Comparison of ENCODE assay signal across 1 cellular context in genomic region chr4:4693258-4693657, GRCh38.
TF ChIP-seq lines count a peak whose summit lies in the region.

No MANE protein-coding gene starts in this region.

TF ChIP-seq in HepG2, 621 proteins besides CTCF, POLR2A, EP300 and RAD21 (continued from another document and continues in another):
- TF ChIP-seq, protein P1, sequence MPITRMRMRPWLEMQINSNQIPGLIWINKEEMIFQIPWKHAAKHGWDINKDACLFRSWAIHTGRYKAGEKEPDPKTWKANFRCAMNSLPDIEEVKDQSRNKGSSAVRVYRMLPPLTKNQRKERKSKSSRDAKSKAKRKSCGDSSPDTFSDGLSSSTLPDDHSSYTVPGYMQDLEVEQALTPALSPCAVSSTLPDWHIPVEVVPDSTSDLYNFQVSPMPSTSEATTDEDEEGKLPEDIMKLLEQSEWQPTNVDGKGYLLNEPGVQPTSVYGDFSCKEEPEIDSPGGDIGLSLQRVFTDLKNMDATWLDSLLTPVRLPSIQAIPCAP (CRISPR knock-in tag; IDR thresholded peaks at IDR 0.05; ENCODE audit: low read depth) = no peak
- no peak for TF ChIP-seq TOPORS (CRISPR knock-in tag; IDR thresholded peaks at IDR 0.05)
- no peak for TF ChIP-seq ZNF264 (CRISPR knock-in tag; IDR thresholded peaks at IDR 0.05)
- no peak for TF ChIP-seq ZNF557 (CRISPR knock-in tag; IDR thresholded peaks at IDR 0.05)
- TF ChIP-seq FUBP1 (CRISPR knock-in tag; IDR thresholded peaks at IDR 0.05; ENCODE audit: borderline replicate concordance) = no peak
- TF ChIP-seq RFX3 (CRISPR knock-in tag; IDR thresholded peaks at IDR 0.05) = no peak
- no peak for TF ChIP-seq RBAK (CRISPR knock-in tag; IDR thresholded peaks at IDR 0.05)
- TF ChIP-seq ZNF101 (CRISPR knock-in tag; IDR thresholded peaks at IDR 0.05; ENCODE audit: borderline replicate concordance, low read depth) = no peak
- TF ChIP-seq SNAI1 (CRISPR knock-in tag; IDR thresholded peaks at IDR 0.05; ENCODE audit: borderline replicate concordance) = no peak
- no peak for TF ChIP-seq MED8 (CRISPR knock-in tag; IDR thresholded peaks at IDR 0.05; ENCODE audit: insufficient replicate concordance)
- no peak for TF ChIP-seq ZBTB25 (CRISPR knock-in tag; IDR thresholded peaks at IDR 0.05)
- TF ChIP-seq, protein P2, sequence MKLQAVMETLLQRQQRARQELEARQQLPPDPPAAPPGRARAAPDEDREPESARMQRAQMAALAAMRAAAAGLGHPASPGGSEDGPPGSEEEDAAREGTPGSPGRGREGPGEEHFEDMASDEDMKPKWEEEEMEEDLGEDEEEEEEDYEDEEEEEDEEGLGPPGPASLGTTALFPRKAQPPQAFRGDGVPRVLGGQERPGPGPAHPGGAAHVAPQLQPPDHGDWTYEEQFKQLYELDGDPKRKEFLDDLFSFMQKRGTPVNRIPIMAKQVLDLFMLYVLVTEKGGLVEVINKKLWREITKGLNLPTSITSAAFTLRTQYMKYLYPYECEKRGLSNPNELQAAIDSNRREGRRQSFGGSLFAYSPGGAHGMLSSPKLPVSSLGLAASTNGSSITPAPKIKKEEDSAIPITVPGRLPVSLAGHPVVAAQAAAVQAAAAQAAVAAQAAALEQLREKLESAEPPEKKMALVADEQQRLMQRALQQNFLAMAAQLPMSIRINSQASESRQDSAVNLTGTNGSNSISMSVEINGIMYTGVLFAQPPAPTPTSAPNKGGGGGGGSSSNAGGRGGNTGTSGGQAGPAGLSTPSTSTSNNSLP (IDR thresholded peaks at IDR 0.05; ENCODE audit: low read depth, low read length) = no peak
- TF ChIP-seq, protein P3, sequence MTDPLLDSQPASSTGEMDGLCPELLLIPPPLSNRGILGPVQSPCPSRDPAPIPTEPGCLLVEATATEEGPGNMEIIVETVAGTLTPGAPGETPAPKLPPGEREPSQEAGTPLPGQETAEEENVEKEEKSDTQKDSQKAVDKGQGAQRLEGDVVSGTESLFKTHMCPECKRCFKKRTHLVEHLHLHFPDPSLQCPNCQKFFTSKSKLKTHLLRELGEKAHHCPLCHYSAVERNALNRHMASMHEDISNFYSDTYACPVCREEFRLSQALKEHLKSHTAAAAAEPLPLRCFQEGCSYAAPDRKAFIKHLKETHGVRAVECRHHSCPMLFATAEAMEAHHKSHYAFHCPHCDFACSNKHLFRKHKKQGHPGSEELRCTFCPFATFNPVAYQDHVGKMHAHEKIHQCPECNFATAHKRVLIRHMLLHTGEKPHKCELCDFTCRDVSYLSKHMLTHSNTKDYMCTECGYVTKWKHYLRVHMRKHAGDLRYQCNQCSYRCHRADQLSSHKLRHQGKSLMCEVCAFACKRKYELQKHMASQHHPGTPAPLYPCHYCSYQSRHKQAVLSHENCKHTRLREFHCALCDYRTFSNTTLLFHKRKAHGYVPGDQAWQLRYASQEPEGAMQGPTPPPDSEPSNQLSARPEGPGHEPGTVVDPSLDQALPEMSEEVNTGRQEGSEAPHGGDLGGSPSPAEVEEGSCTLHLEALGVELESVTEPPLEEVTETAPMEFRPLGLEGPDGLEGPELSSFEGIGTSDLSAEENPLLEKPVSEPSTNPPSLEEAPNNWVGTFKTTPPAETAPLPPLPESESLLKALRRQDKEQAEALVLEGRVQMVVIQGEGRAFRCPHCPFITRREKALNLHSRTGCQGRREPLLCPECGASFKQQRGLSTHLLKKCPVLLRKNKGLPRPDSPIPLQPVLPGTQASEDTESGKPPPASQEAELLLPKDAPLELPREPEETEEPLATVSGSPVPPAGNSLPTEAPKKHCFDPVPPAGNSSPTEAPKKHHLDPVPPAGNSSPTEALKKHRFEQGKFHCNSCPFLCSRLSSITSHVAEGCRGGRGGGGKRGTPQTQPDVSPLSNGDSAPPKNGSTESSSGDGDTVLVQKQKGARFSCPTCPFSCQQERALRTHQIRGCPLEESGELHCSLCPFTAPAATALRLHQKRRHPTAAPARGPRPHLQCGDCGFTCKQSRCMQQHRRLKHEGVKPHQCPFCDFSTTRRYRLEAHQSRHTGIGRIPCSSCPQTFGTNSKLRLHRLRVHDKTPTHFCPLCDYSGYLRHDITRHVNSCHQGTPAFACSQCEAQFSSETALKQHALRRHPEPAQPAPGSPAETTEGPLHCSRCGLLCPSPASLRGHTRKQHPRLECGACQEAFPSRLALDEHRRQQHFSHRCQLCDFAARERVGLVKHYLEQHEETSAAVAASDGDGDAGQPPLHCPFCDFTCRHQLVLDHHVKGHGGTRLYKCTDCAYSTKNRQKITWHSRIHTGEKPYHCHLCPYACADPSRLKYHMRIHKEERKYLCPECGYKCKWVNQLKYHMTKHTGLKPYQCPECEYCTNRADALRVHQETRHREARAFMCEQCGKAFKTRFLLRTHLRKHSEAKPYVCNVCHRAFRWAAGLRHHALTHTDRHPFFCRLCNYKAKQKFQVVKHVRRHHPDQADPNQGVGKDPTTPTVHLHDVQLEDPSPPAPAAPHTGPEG (CRISPR knock-in tag; IDR thresholded peaks at IDR 0.05) = no peak
- TF ChIP-seq ZNF225 (CRISPR knock-in tag; IDR thresholded peaks at IDR 0.05) = no peak
- TF ChIP-seq ZNF766 (CRISPR knock-in tag; IDR thresholded peaks at IDR 0.05; ENCODE audit: borderline replicate concordance) = no peak
- peak; percentile 38; the same call in 1 of the 2 replicates for TF ChIP-seq TBX2 (CRISPR knock-in tag; IDR thresholded peaks at IDR 0.05; ENCODE audit: borderline replicate concordance)
- TF ChIP-seq, protein P4, sequence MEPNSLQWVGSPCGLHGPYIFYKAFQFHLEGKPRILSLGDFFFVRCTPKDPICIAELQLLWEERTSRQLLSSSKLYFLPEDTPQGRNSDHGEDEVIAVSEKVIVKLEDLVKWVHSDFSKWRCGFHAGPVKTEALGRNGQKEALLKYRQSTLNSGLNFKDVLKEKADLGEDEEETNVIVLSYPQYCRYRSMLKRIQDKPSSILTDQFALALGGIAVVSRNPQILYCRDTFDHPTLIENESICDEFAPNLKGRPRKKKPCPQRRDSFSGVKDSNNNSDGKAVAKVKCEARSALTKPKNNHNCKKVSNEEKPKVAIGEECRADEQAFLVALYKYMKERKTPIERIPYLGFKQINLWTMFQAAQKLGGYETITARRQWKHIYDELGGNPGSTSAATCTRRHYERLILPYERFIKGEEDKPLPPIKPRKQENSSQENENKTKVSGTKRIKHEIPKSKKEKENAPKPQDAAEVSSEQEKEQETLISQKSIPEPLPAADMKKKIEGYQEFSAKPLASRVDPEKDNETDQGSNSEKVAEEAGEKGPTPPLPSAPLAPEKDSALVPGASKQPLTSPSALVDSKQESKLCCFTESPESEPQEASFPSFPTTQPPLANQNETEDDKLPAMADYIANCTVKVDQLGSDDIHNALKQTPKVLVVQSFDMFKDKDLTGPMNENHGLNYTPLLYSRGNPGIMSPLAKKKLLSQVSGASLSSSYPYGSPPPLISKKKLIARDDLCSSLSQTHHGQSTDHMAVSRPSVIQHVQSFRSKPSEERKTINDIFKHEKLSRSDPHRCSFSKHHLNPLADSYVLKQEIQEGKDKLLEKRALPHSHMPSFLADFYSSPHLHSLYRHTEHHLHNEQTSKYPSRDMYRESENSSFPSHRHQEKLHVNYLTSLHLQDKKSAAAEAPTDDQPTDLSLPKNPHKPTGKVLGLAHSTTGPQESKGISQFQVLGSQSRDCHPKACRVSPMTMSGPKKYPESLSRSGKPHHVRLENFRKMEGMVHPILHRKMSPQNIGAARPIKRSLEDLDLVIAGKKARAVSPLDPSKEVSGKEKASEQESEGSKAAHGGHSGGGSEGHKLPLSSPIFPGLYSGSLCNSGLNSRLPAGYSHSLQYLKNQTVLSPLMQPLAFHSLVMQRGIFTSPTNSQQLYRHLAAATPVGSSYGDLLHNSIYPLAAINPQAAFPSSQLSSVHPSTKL (CRISPR knock-in tag; IDR thresholded peaks at IDR 0.05) = peak; percentile 46; the same call in 1 of the 2 replicates
- peak; percentile 42 for TF ChIP-seq ZNF407 (CRISPR knock-in tag; IDR thresholded peaks at IDR 0.05; ENCODE audit: not compliant biosample characterization)
- no peak for TF ChIP-seq ZNF816 (CRISPR knock-in tag; IDR thresholded peaks at IDR 0.05; ENCODE audit: borderline replicate concordance)
- no peak for TF ChIP-seq HOXD1 (CRISPR knock-in tag; IDR thresholded peaks at IDR 0.05)
- TF ChIP-seq ZNF44 (CRISPR knock-in tag; IDR thresholded peaks at IDR 0.05) = no peak
- TF ChIP-seq, protein P5, sequence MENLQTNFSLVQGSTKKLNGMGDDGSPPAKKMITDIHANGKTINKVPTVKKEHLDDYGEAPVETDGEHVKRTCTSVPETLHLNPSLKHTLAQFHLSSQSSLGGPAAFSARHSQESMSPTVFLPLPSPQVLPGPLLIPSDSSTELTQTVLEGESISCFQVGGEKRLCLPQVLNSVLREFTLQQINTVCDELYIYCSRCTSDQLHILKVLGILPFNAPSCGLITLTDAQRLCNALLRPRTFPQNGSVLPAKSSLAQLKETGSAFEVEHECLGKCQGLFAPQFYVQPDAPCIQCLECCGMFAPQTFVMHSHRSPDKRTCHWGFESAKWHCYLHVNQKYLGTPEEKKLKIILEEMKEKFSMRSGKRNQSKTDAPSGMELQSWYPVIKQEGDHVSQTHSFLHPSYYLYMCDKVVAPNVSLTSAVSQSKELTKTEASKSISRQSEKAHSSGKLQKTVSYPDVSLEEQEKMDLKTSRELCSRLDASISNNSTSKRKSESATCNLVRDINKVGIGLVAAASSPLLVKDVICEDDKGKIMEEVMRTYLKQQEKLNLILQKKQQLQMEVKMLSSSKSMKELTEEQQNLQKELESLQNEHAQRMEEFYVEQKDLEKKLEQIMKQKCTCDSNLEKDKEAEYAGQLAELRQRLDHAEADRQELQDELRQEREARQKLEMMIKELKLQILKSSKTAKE (CRISPR knock-in tag; IDR thresholded peaks at IDR 0.05; ENCODE audit: borderline replicate concordance) = no peak
